21 cellular contexts compared by ENCODE assay signal in the genomic region with DNA sequence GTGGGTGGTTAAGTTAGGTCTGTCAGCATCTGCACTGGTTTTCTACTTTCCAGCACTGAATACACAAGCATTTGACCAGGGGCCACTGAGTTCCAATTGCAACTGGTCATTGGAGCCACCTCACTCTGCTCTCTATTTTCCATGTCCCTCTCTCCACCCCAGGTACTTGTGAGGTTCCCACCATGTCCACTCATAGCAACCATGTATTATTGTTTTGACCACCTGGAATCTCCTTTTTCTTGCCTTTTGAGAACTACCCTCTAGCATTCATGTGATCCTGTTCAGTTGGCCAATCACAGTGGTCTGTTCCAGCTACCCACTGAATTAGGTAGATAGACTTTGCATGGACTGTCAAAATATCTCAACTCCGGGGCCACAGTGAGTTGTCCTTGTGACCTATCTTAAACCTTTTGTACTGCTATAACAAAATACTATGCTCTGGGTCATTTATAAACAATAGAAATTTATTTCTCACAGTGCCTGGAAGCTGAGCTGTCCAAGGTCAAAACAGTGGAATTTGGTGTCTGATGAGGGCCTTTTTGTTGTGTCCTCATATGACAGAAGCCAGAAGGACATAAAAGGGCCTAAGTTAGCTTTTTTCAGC. TPM values are rescaled to one million over a fixed set of nuclear protein-coding genes. Genes with fewer than 3 reads are reported as not detected.
"Had no signal": no experiment of that assay in that cellular context is flagged by ENCODE, and none has a peak within 500 bp of the region (broad histone marks: within the 10 kb centered on the region; RNA-seq: fewer than 3 reads in every experiment).

No MANE protein-coding gene starts in this region.

- H3K4me1 ChIP-seq: right atrium auricular region, uterus had no signal

- H3K27ac ChIP-seq: epithelial cell of prostate, right atrium auricular region, tibial artery, uterus had no signal

- H3K4me3 ChIP-seq: right atrium auricular region, tibial artery, uterus had no signal

- H3K27me3 ChIP-seq: right atrium auricular region, tibial artery, uterus had no signal

- FAIRE-seq: frontal cortex had no signal

- H3K36me3 ChIP-seq: right atrium auricular region, tibial artery, uterus had no signal

- H3K9me3 ChIP-seq: right atrium auricular region, tibial artery, uterus had no signal

- DNase-seq: activated CD4-positive, alpha-beta T cell treated with anti-CD3 and anti-CD28 coated beads, Interleukin-2, amount 50 U/mL, for 4 hours; activated effector memory CD4-positive, alpha-beta T cell treated with anti-CD3 and anti-CD28 coated beads, Interleukin-2, amount 50 U/mL, for 16 hours; activated T-cell treated with anti-CD3 and anti-CD28 coated beads, Interleukin-2, amount 50 U/mL, for 72 hours; hypothalamus; islet precursor cell; left colon; mammary epithelial cell; stimulated activated CD4-positive, alpha-beta T cell treated with anti-CD3 and anti-CD28 coated beads, Interleukin-2, amount 100 ng/mL, for 24 hours; stimulated activated naive CD8-positive, alpha-beta T cell treated with anti-CD3 and anti-CD28 coated beads, Interleukin-15, Interleukin-2, amounts not matched to agents 100 U/mL and 50 U/mL, for 24 hours; substantia nigra; T-helper 2 cell; tibial artery; uterus had no signal

RNA-seq across cellular contexts. Expression of a gene that starts 20.2 kb away (rescaled TPM):
- total RNA-seq: activated CD8-positive, alpha-beta memory T cell treated with anti-CD3 and anti-CD28 coated beads for 36 hours; activated naive CD4-positive, alpha-beta T cell treated with anti-CD3 and anti-CD28 coated beads, Interleukin-2, amount 50 U/mL, for 72 hours; activated T-cell treated with anti-CD3 and anti-CD28 coated beads, Interleukin-2, amount 50 U/mL, for 72 hours; fibroblast of lung; mammary epithelial cell; neural crest cell; progenitor cell of endocrine pancreas had no signal
- polyA plus RNA-seq: fibroblast of lung, mammary epithelial cell had no signal

RNA-seq across cellular contexts. Expression of a gene that starts 23.8 kb away (rescaled TPM):
- total RNA-seq: activated CD8-positive, alpha-beta memory T cell treated with anti-CD3 and anti-CD28 coated beads for 36 hours; activated naive CD4-positive, alpha-beta T cell treated with anti-CD3 and anti-CD28 coated beads, Interleukin-2, amount 50 U/mL, for 72 hours; neural crest cell had no signal
